ENCODE assay signal across 17 cellular contexts in genomic region chrX:132059973-132060540, GRCh38. TPM values are rescaled to one million over a fixed set of nuclear protein-coding genes. Genes with fewer than 3 reads are reported as not detected.
A peak's percentile ranks its signal among the peaks of the same experiment; 100 is the strongest.
DNase-seq lines count a peak whose midpoint lies in the region; ATAC-seq, FAIRE-seq and TF ChIP-seq lines count a peak whose summit lies in the region.
"Had no signal": no experiment of that assay in that cellular context is flagged by ENCODE, and none has a peak within 500 bp of the region (broad histone marks: within the 10 kb centered on the region; RNA-seq: fewer than 3 reads in every experiment).

No MANE protein-coding gene starts in this region.

- peak; percentile 87 for FAIRE-seq in GM12891 (lab: Jason Lieb, UNC)
- FAIRE-seq: G401.6 had no signal

- H3K4me1 Mint-ChIP-seq in WTC11 = no peaks in the 10 kb centered on the region

- no peak for TF ChIP-seq CTCF in WTC11 (IDR thresholded peaks at IDR 0.05)

- POLR2A ChIA-PET in WTC11 (lab: Charles Lee) = no interaction called here

- CTCF ChIA-PET in WTC11 (lab: Charles Lee) = no interaction called here

- no peak overlapping the region for H3K4me3 ChIP-seq in H7 (ENCODE audit: insufficient read depth, low read depth, low read length)
- H3K4me3 ChIP-seq: dorsolateral prefrontal cortex, esophagus muscularis mucosa, SJSA1 had no signal

- ATAC-seq in GM19463 (IDR thresholded peaks at IDR 0.05; ENCODE audit: unreplicated experiment) (peak; percentile 63), WTC11 (no peak)

- peaks cover 7% of the 10 kb centered on the region for H3K36me3 Mint-ChIP-seq in WTC11

- H3K27me3 Mint-ChIP-seq in WTC11 (ENCODE audit: low read depth) = no peaks in the 10 kb centered on the region

- H3K27me3 ChIP-seq in H7 (ENCODE audit: control insufficient read depth, insufficient read depth, low read length) = no peaks in the 10 kb centered on the region
- H3K27me3 ChIP-seq: esophagus muscularis mucosa, SJSA1 had no signal

- H3K27ac Mint-ChIP-seq in WTC11 = no peak overlapping the region

- DNase-seq in GM12891 (ENCODE audit: insufficient read length, low spot score) (no peak), NCI-H526 treated with DMSO at 0.1 percent for 48 hours (lab: John Stamatoyannopoulos, UW) (peak; percentile 22), iris pigment epithelial cell (ENCODE audit: low read depth) (peak; percentile 18), WTC11 (ENCODE audit: low spot score) (no peak), H7 (no peak), cerebellum (ENCODE audit: low spot score) (no peak)
- DNase-seq: activated CD4-positive, alpha-beta T cell treated with anti-CD3 and anti-CD28 coated beads for 4 hours; activated naive CD4-positive, alpha-beta T cell treated with anti-CD3 and anti-CD28 coated beads, Interleukin-2, amount 50 U/mL, for 16 hours; dorsolateral prefrontal cortex; MM.1S; NCI-H1694 treated with DMSO at 0.1 percent for 48 hours; NCI-H510A; stimulated activated CD4-positive, alpha-beta T cell treated with anti-CD3 and anti-CD28 coated beads, Interleukin-2, amount 100 ng/mL, for 48 hours had no signal

- no peak for TF ChIP-seq POLR2A in GM12891 (IDR thresholded peaks at IDR 0.05; ENCODE audit: low read depth, low read length)

- no peaks in the 10 kb centered on the region for H3K9me3 Mint-ChIP-seq in WTC11

- H3K4me3 Mint-ChIP-seq in WTC11 = no peak overlapping the region

- H3K36me3 ChIP-seq in H7 (replicated peaks; ENCODE audit: control insufficient read depth, insufficient read depth, low read length) = 0 out of 2 replicates have a peak, but pooled peaks cover 3% of the 10 kb centered on the region
- H3K36me3 ChIP-seq: esophagus muscularis mucosa, SJSA1 had no signal

TF ChIP-seq in GM12891, 5 proteins besides CTCF, POLR2A, EP300 and RAD21:
- TF ChIP-seq PAX5 (IDR thresholded peaks at IDR 0.05; ENCODE audit: insufficient read depth, low read length, severe bottlenecking) (no peak), POU2F2 (IDR thresholded peaks at IDR 0.05; ENCODE audit: low read depth, low read length) (no peak), TAF1 (IDR thresholded peaks at IDR 0.05; ENCODE audit: low read depth, low read length) (no peak), SPI1 (IDR thresholded peaks at IDR 0.05; ENCODE audit: low read depth, low read length) (no peak), POLR2AphosphoS5 (IDR thresholded peaks at IDR 0.05; ENCODE audit: low read depth, low read length) (no peak)

TF ChIP-seq in WTC11, 78 proteins besides CTCF, POLR2A, EP300 and RAD21:
- TF ChIP-seq ESRRA (CRISPR knock-in tag; IDR thresholded peaks at IDR 0.05; ENCODE audit: borderline replicate concordance) (no peak), ATF3 (CRISPR knock-in tag; conservative IDR thresholded peaks at IDR 0.05) (no peak), ARID4B (CRISPR knock-in tag; IDR thresholded peaks at IDR 0.05; ENCODE audit: borderline replicate concordance) (no peak), ZNF138 (CRISPR knock-in tag; conservative IDR thresholded peaks at IDR 0.05) (no peak)

RNA-seq across cellular contexts. Expression of gene STK26, which starts 37.0 kb away (rescaled TPM):
- polyA plus RNA-seq in GM12891 (2012; ENCODE audit: low read depth, missing spikeins) = 35.0 TPM
- total RNA-seq in WTC11 (2021) = 75.4 to 78.8 TPM (median 77.6 TPM) in 3 replicates
- total RNA-seq in H7 (2014; rRNA removed; shearing (Covaris generic)) = 209 and 240 TPM in 2 replicates
- total RNA-seq in cerebellum = 2.5 TPM

Comparison
In these comparisons a context has a peak if more than half of its experiments do, and no peak if none do; other contexts are left out.
1. DNase-seq: peak in NCI-H526 treated with DMSO at 0.1 percent for 48 hours (single experiment) and iris pigment epithelial cell (single experiment); none in GM12891 (single experiment), WTC11 (single experiment), H7 (single experiment) and cerebellum (single experiment).
2. RNA of gene STK26, which starts 37.0 kb away (total RNA-seq): 209 to 240 TPM in H7 and 75.4 to 78.8 TPM in WTC11; 2.5 TPM in cerebellum (single experiment); every median in the first group is over 10 times any median in the second.